ENCODE assay signal across 9 cellular contexts in genomic region chr19:49017666-49018351, GRCh38. TPM values are rescaled to one million over a fixed set of nuclear protein-coding genes. Genes with fewer than 3 reads are reported as not detected.
DNase-seq lines count a peak whose midpoint lies in the region; ATAC-seq and TF ChIP-seq lines count a peak whose summit lies in the region.
"Had no signal": no experiment of that assay in that cellular context is flagged by ENCODE, and none has a peak within 500 bp of the region (broad histone marks: within the 10 kb centered on the region; RNA-seq: fewer than 3 reads in every experiment).

No MANE protein-coding gene starts in this region.

- DNase-seq in GM12864 (ENCODE audit: low read depth): no peak
- peak; percentile 68 for DNase-seq in M059J (ENCODE audit: low read depth)
- peak; percentile 41 to 64 for DNase-seq in cardiac fibroblast (ENCODE audit: low read depth in 2 of 2)
- DNase-seq in kidney glomerular epithelial cell (lab: John Stamatoyannopoulos, UW): peak; percentile 21
- DNase-seq in stimulated activated CD4-positive, alpha-beta T cell treated with anti-CD3 and anti-CD28 coated beads, Interleukin-4, amount 100 ng/mL, for 48 hours (ENCODE audit: low read depth in 2 of 2): peak; percentile 37 to 57

- peak; percentile 73 for TF ChIP-seq CTCF in GM12864 (IDR thresholded peaks at IDR 0.05; ENCODE audit: low read depth, low read length, missing control alignments)
- TF ChIP-seq CTCF in WI38 (IDR thresholded peaks at IDR 0.05; ENCODE audit: low read depth, low read length): peak; percentile 24
- TF ChIP-seq CTCF in cardiac fibroblast (IDR thresholded peaks at IDR 0.05; ENCODE audit: low read depth, low read length): peak; percentile 65

- no peak for ATAC-seq in GM21367 (IDR thresholded peaks at IDR 0.05; ENCODE audit: unreplicated experiment)
- no peak for ATAC-seq in GM21423 (IDR thresholded peaks at IDR 0.05; ENCODE audit: unreplicated experiment)

- H3K4me3 ChIP-seq in GM12864 (ENCODE audit: low read depth, low read length) (peak overlapping the region; percentile 44), WI38 (ENCODE audit: low read depth, low read length) (peak overlapping the region; percentile 54), cardiac fibroblast (replicated peaks in 1 of 2; ENCODE audit: low read depth in 2 of 2, low read length in 2 of 2) (peak overlapping the region; percentile 33 to 45)

RNA-seq across cellular contexts. Expression of gene LHB, which starts 0.9 kb away (rescaled TPM):
- total RNA-seq in M059J (2014; rRNA removed; shearing (Covaris generic)): 1.8 TPM in 1 of 2 replicates, not detected in the other

RNA-seq across cellular contexts. Expression of gene CGB3, which starts 6.3 kb away (rescaled TPM):
- total RNA-seq in M059J (2014; rRNA removed; shearing (Covaris generic)): 1.7 and 7.0 TPM in 2 replicates
- total RNA-seq: glomerular endothelial cell had no signal

RNA-seq across cellular contexts. Expression of gene CGB2, which starts 13.9 kb away (rescaled TPM):
- 1.7 and 4.2 TPM in 2 replicates for total RNA-seq in M059J (2014; rRNA removed; shearing (Covaris generic))
- total RNA-seq: glomerular endothelial cell had no signal

RNA-seq across cellular contexts. Expression of gene CGB1, which starts 18.9 kb away (rescaled TPM):
- total RNA-seq in M059J (2014; rRNA removed; shearing (Covaris generic)): 2.6 and 14.5 TPM in 2 replicates
- total RNA-seq: glomerular endothelial cell had no signal

RNA-seq across cellular contexts. Expression of gene RUVBL2, which starts 24.1 kb away (rescaled TPM):
- total RNA-seq in M059J (2014; rRNA removed; shearing (Covaris generic)): 275 and 292 TPM in 2 replicates
